1 cellular context compared by ENCODE assay signal in the genomic region with DNA sequence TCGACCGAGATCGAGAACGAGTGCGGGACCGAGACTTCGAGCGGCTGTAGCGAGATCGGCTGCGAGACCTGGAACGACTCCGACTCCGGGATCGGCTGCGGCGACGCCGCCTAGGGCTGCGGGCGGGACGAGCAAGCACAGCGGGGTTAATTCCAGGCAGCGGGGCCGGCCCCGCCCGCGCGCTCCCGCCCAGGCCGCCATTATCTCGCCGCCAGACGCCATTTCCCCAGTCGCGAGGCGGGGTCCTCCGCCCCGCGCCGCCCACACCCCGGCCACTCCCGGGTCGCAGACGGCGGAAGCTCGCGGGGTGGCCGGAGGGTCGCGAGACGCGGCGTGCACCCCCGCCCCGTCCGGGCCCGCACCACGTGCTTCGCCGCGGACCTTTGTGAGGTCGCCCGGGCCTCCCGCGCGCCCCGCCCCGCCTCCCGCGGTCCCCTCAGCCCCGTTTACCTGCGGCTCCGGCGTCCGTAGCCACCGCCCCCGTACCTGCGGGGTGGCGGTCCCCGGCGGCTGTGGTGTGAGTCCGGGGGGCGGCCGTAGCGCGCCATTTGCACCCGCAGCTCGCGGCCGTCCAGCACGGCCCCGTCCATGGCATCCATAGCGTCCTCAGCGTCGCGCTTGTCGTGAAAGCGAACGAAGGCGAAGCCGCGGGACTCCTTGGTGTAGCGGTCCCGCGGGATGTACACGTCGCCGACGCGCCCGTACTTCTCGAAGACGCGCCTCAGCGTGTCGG.
TF ChIP-seq lines count a peak whose summit lies in the region.

No MANE protein-coding gene starts in this region.

TF ChIP-seq in GM12878, 131 proteins besides CTCF, POLR2A, EP300 and RAD21 (continues in another document):
- TF ChIP-seq YY1 (IDR thresholded peaks at IDR 0.05; ENCODE audit: low read depth, low read length) (peak; percentile 99), SUZ12 (IDR thresholded peaks at IDR 0.05; ENCODE audit: unreplicated experiment) (no peak), BACH1 (IDR thresholded peaks at IDR 0.05; ENCODE audit: borderline replicate concordance) (peak; percentile 96), MTA3 (IDR thresholded peaks at IDR 0.05; ENCODE audit: borderline replicate concordance, low read length) (no peak), ZSCAN29 (IDR thresholded peaks at IDR 0.05) (no peak; the same call in 1 of the 2 replicates), SPI1 (IDR thresholded peaks at IDR 0.05; ENCODE audit: borderline replicate concordance, insufficient read depth, low read depth, low read length) (no peak), IRF4 (IDR thresholded peaks at IDR 0.05; ENCODE audit: low read depth, low read length) (no peak), KLF5 (IDR thresholded peaks at IDR 0.05; ENCODE audit: partially characterized antibody) (no peak), WRNIP1 (IDR thresholded peaks at IDR 0.05; ENCODE audit: borderline replicate concordance, low read depth, low read length) (no peak), MTA2 (IDR thresholded peaks at IDR 0.05; ENCODE audit: low read depth) (no peak), NRF1 (conservative IDR thresholded peaks at IDR 0.05; ENCODE audit: low read depth, low read length) (no peak), EED (IDR thresholded peaks at IDR 0.05; ENCODE audit: low read depth) (no peak), CHD1 (IDR thresholded peaks at IDR 0.05; ENCODE audit: low read depth, low read length) (no peak), CREB1 (IDR thresholded peaks at IDR 0.05; ENCODE audit: low read depth) (no peak), JUND (IDR thresholded peaks at IDR 0.05; ENCODE audit: low read depth, low read length) (no peak), EGR1 (IDR thresholded peaks at IDR 0.05; ENCODE audit: borderline replicate concordance in 1 of 2, low read depth in 2 of 2, low read length in 2 of 2) (peak in 1 of 2 experiments; percentile 75; a peak in 2 of 3 replicates), NR2C1 (IDR thresholded peaks at IDR 0.05) (peak; percentile 83), NR2C2 (IDR thresholded peaks at IDR 0.05; ENCODE audit: borderline replicate concordance, control insufficient read depth, insufficient read length, low read depth) (no peak), LARP7 (IDR thresholded peaks at IDR 0.05) (peak; percentile 82), JUNB (IDR thresholded peaks at IDR 0.05) (no peak), CHD2 (IDR thresholded peaks at IDR 0.05; ENCODE audit: borderline replicate concordance, low read depth, low read length) (no peak), YBX1 (IDR thresholded peaks at IDR 0.05) (no peak), ZNF622 (IDR thresholded peaks at IDR 0.05) (no peak), SRF (IDR thresholded peaks at IDR 0.05; ENCODE audit: low read depth in 2 of 2, low read length in 2 of 2) (no peak), STAT3 (IDR thresholded peaks at IDR 0.05; ENCODE audit: low read depth, low read length) (no peak), NR2F1 (conservative IDR thresholded peaks at IDR 0.05) (peak; percentile 26), RAD51 (IDR thresholded peaks at IDR 0.05) (no peak), BCL11A (IDR thresholded peaks at IDR 0.05; ENCODE audit: low read depth, low read length) (no peak), NFIC (IDR thresholded peaks at IDR 0.05; ENCODE audit: low read depth, low read length) (no peak), RB1 (IDR thresholded peaks at IDR 0.05; ENCODE audit: borderline replicate concordance) (no peak), CHD4 (IDR thresholded peaks at IDR 0.05) (no peak), TCF12 (IDR thresholded peaks at IDR 0.05; ENCODE audit: low read depth, low read length) (no peak), RUNX3 (IDR thresholded peaks at IDR 0.05; ENCODE audit: low read length) (no peak), ESRRA (IDR thresholded peaks at IDR 0.05; ENCODE audit: low read length) (no peak), MXI1 (IDR thresholded peaks at IDR 0.05; ENCODE audit: low read depth, low read length) (peak; percentile 63), IKZF1 (conservative IDR thresholded peaks at IDR 0.05) (peak; percentile 44; the same call in 1 of the 2 replicates), HDAC6 (IDR thresholded peaks at IDR 0.05; ENCODE audit: unreplicated experiment) (no peak), GATAD2B (conservative IDR thresholded peaks at IDR 0.05; ENCODE audit: low read depth) (peak; percentile 37; the same call in 1 of the 2 replicates), RBBP5 (conservative IDR thresholded peaks at IDR 0.05) (no peak), CBX5 (IDR thresholded peaks at IDR 0.05; ENCODE audit: low read depth) (no peak)
- TF ChIP-seq, protein P1, sequence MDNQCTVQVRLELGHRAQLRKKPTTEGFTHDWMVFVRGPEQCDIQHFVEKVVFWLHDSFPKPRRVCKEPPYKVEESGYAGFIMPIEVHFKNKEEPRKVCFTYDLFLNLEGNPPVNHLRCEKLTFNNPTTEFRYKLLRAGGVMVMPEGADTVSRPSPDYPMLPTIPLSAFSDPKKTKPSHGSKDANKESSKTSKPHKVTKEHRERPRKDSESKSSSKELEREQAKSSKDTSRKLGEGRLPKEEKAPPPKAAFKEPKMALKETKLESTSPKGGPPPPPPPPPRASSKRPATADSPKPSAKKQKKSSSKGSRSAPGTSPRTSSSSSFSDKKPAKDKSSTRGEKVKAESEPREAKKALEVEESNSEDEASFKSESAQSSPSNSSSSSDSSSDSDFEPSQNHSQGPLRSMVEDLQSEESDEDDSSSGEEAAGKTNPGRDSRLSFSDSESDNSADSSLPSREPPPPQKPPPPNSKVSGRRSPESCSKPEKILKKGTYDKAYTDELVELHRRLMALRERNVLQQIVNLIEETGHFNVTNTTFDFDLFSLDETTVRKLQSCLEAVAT (IDR thresholded peaks at IDR 0.05): no peak; the same call in 1 of the 2 replicates
- TF ChIP-seq, protein P2, sequence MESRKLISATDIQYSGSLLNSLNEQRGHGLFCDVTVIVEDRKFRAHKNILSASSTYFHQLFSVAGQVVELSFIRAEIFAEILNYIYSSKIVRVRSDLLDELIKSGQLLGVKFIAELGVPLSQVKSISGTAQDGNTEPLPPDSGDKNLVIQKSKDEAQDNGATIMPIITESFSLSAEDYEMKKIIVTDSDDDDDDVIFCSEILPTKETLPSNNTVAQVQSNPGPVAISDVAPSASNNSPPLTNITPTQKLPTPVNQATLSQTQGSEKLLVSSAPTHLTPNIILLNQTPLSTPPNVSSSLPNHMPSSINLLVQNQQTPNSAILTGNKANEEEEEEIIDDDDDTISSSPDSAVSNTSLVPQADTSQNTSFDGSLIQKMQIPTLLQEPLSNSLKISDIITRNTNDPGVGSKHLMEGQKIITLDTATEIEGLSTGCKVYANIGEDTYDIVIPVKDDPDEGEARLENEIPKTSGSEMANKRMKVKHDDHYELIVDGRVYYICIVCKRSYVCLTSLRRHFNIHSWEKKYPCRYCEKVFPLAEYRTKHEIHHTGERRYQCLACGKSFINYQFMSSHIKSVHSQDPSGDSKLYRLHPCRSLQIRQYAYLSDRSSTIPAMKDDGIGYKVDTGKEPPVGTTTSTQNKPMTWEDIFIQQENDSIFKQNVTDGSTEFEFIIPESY (IDR thresholded peaks at IDR 0.05): no peak
- TF ChIP-seq, protein P3, sequence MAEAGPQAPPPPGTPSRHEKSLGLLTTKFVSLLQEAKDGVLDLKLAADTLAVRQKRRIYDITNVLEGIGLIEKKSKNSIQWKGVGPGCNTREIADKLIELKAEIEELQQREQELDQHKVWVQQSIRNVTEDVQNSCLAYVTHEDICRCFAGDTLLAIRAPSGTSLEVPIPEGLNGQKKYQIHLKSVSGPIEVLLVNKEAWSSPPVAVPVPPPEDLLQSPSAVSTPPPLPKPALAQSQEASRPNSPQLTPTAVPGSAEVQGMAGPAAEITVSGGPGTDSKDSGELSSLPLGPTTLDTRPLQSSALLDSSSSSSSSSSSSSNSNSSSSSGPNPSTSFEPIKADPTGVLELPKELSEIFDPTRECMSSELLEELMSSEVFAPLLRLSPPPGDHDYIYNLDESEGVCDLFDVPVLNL (IDR thresholded peaks at IDR 0.05; ENCODE audit: low read depth, low read length): no peak
- TF ChIP-seq, protein P4, sequence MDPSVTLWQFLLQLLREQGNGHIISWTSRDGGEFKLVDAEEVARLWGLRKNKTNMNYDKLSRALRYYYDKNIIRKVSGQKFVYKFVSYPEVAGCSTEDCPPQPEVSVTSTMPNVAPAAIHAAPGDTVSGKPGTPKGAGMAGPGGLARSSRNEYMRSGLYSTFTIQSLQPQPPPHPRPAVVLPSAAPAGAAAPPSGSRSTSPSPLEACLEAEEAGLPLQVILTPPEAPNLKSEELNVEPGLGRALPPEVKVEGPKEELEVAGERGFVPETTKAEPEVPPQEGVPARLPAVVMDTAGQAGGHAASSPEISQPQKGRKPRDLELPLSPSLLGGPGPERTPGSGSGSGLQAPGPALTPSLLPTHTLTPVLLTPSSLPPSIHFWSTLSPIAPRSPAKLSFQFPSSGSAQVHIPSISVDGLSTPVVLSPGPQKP (IDR thresholded peaks at IDR 0.05; ENCODE audit: low read depth, low read length): no peak
- TF ChIP-seq, protein P5, sequence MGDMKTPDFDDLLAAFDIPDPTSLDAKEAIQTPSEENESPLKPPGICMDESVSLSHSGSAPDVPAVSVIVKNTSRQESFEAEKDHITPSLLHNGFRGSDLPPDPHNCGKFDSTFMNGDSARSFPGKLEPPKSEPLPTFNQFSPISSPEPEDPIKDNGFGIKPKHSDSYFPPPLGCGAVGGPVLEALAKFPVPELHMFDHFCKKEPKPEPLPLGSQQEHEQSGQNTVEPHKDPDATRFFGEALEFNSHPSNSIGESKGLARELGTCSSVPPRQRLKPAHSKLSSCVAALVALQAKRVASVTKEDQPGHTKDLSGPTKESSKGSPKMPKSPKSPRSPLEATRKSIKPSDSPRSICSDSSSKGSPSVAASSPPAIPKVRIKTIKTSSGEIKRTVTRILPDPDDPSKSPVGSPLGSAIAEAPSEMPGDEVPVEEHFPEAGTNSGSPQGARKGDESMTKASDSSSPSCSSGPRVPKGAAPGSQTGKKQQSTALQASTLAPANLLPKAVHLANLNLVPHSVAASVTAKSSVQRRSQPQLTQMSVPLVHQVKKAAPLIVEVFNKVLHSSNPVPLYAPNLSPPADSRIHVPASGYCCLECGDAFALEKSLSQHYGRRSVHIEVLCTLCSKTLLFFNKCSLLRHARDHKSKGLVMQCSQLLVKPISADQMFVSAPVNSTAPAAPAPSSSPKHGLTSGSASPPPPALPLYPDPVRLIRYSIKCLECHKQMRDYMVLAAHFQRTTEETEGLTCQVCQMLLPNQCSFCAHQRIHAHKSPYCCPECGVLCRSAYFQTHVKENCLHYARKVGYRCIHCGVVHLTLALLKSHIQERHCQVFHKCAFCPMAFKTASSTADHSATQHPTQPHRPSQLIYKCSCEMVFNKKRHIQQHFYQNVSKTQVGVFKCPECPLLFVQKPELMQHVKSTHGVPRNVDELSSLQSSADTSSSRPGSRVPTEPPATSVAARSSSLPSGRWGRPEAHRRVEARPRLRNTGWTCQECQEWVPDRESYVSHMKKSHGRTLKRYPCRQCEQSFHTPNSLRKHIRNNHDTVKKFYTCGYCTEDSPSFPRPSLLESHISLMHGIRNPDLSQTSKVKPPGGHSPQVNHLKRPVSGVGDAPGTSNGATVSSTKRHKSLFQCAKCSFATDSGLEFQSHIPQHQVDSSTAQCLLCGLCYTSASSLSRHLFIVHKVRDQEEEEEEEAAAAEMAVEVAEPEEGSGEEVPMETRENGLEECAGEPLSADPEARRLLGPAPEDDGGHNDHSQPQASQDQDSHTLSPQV (IDR thresholded peaks at IDR 0.05): peak; percentile 59; the same call in 1 of the 2 replicates
- TF ChIP-seq, protein P6, sequence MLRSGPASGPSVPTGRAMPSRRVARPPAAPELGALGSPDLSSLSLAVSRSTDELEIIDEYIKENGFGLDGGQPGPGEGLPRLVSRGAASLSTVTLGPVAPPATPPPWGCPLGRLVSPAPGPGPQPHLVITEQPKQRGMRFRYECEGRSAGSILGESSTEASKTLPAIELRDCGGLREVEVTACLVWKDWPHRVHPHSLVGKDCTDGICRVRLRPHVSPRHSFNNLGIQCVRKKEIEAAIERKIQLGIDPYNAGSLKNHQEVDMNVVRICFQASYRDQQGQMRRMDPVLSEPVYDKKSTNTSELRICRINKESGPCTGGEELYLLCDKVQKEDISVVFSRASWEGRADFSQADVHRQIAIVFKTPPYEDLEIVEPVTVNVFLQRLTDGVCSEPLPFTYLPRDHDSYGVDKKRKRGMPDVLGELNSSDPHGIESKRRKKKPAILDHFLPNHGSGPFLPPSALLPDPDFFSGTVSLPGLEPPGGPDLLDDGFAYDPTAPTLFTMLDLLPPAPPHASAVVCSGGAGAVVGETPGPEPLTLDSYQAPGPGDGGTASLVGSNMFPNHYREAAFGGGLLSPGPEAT (IDR thresholded peaks at IDR 0.05; ENCODE audit: low read depth): no peak
- TF ChIP-seq, protein P7, sequence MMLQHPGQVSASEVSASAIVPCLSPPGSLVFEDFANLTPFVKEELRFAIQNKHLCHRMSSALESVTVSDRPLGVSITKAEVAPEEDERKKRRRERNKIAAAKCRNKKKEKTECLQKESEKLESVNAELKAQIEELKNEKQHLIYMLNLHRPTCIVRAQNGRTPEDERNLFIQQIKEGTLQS (IDR thresholded peaks at IDR 0.05; ENCODE audit: borderline replicate concordance, extremely low read depth, low read depth, low read length): no peak
- TF ChIP-seq, protein P8, sequence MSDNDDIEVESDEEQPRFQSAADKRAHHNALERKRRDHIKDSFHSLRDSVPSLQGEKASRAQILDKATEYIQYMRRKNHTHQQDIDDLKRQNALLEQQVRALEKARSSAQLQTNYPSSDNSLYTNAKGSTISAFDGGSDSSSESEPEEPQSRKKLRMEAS (IDR thresholded peaks at IDR 0.05; ENCODE audit: low read depth, low read length): no peak; the same call in 1 of the 2 replicates
- TF ChIP-seq, protein P9, sequence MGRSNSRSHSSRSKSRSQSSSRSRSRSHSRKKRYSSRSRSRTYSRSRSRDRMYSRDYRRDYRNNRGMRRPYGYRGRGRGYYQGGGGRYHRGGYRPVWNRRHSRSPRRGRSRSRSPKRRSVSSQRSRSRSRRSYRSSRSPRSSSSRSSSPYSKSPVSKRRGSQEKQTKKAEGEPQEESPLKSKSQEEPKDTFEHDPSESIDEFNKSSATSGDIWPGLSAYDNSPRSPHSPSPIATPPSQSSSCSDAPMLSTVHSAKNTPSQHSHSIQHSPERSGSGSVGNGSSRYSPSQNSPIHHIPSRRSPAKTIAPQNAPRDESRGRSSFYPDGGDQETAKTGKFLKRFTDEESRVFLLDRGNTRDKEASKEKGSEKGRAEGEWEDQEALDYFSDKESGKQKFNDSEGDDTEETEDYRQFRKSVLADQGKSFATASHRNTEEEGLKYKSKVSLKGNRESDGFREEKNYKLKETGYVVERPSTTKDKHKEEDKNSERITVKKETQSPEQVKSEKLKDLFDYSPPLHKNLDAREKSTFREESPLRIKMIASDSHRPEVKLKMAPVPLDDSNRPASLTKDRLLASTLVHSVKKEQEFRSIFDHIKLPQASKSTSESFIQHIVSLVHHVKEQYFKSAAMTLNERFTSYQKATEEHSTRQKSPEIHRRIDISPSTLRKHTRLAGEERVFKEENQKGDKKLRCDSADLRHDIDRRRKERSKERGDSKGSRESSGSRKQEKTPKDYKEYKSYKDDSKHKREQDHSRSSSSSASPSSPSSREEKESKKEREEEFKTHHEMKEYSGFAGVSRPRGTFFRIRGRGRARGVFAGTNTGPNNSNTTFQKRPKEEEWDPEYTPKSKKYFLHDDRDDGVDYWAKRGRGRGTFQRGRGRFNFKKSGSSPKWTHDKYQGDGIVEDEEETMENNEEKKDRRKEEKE (IDR thresholded peaks at IDR 0.05): no peak
